ENCODE assay signal across 28 cellular contexts in genomic region chr4:3266076-3266475, GRCh38. TPM values are rescaled to one million over a fixed set of nuclear protein-coding genes. Genes with fewer than 3 reads are reported as not detected.
"Had no signal": no experiment of that assay in that cellular context is flagged by ENCODE, and none has a peak within 500 bp of the region (broad histone marks: within the 10 kb centered on the region; RNA-seq: fewer than 3 reads in every experiment).

No MANE protein-coding gene starts in this region.

- H3K36me3 ChIP-seq: ascending aorta, brain microvascular endothelial cell, gastroesophageal sphincter, lower lobe of right lung, neutrophil, thyroid gland, upper lobe of left lung had no signal

- H3K27me3 ChIP-seq: ascending aorta, brain microvascular endothelial cell, gastroesophageal sphincter, neutrophil, thyroid gland, upper lobe of left lung had no signal

- H3K9me3 ChIP-seq: ascending aorta, gastroesophageal sphincter, lower lobe of right lung, neutrophil, thyroid gland, upper lobe of left lung had no signal

- DNase-seq: activated CD4-positive, alpha-beta T cell treated with anti-CD3 and anti-CD28 coated beads for 48 hours; activated CD4-positive, alpha-beta T cell treated with anti-CD3 and anti-CD28 coated beads, Interleukin-2, amount 50 U/mL, for 48 hours; activated effector memory CD4-positive, alpha-beta T cell treated with Interleukin-2 at 50 U/mL for 16 hours; activated naive CD4-positive, alpha-beta T cell treated with anti-CD3 and anti-CD28 coated beads, Interleukin-2, amount 10 ng/mL, durations not matched to agents 7 days and 5 days; activated naive CD8-positive, alpha-beta T cell treated with anti-CD3 and anti-CD28 coated beads, Interleukin-2, amount 10 ng/mL, durations not matched to agents 7 days and 5 days; brain microvascular endothelial cell; hippocampal formation; immature natural killer cell; lower lobe of right lung; mesendoderm; right cardiac atrium; stimulated activated CD4-positive, alpha-beta T cell treated with anti-CD3 and anti-CD28 coated beads, Interleukin-12 subunit alpha, Interleukin-12 subunit beta, amount 100 ng/mL, for 4 hours; stimulated activated CD4-positive, alpha-beta T cell treated with anti-CD3 and anti-CD28 coated beads, Interleukin-4, amount 100 ng/mL, for 1 hour; T-helper 9 cell; thyroid gland had no signal

- H3K4me3 ChIP-seq: ascending aorta, gastroesophageal sphincter, lower lobe of right lung, SK-N-MC, skin epidermis, thyroid gland, upper lobe of left lung had no signal

- H3K79me2 ChIP-seq: parathyroid adenoma had no signal

- ATAC-seq: gastroesophageal sphincter; lower lobe of right lung; right cardiac atrium; stimulated activated effector memory CD8-positive, alpha-beta T cell treated with anti-CD3 and anti-CD28 coated beads, Interleukin-12 subunit alpha, Interleukin-12 subunit beta, amount 100 ng/mL, for 72 hours had no signal

- H3K9me3 Mint-ChIP-seq: activated naive CD4-positive, alpha-beta T cell treated with anti-CD3 and anti-CD28 coated beads, Interleukin-2, amount 10 ng/mL, durations not matched to agents 7 days and 5 days; activated naive CD8-positive, alpha-beta T cell treated with anti-CD3 and anti-CD28 coated beads, Interleukin-2, amount 10 ng/mL, durations not matched to agents 7 days and 5 days; nephron; stimulated activated effector memory CD8-positive, alpha-beta T cell treated with anti-CD3 and anti-CD28 coated beads, Interleukin-12 subunit alpha, Interleukin-12 subunit beta, amount 100 ng/mL, for 72 hours; stimulated activated naive CD8-positive, alpha-beta T cell treated with anti-CD3 and anti-CD28 coated beads, Interleukin-15, Interleukin-2, amounts not matched to agents 100 ng/mL and 50 ng/mL, for 24 hours had no signal

- H3K9ac ChIP-seq: parathyroid adenoma had no signal

- H2AFZ ChIP-seq: parathyroid adenoma had no signal

- H3K4me1 ChIP-seq: ascending aorta, lower lobe of right lung, parathyroid adenoma, thyroid gland, upper lobe of left lung had no signal

- FAIRE-seq: TTC549 had no signal

- H3K36me3 Mint-ChIP-seq: activated naive CD4-positive, alpha-beta T cell treated with anti-CD3 and anti-CD28 coated beads, Interleukin-2, amount 10 ng/mL, durations not matched to agents 7 days and 5 days; activated naive CD8-positive, alpha-beta T cell treated with anti-CD3 and anti-CD28 coated beads, Interleukin-2, amount 10 ng/mL, durations not matched to agents 7 days and 5 days; immature natural killer cell; stimulated activated effector memory CD8-positive, alpha-beta T cell treated with anti-CD3 and anti-CD28 coated beads, Interleukin-12 subunit alpha, Interleukin-12 subunit beta, amount 100 ng/mL, for 72 hours had no signal

- H3K4me3 Mint-ChIP-seq: activated naive CD4-positive, alpha-beta T cell treated with anti-CD3 and anti-CD28 coated beads, Interleukin-2, amount 10 ng/mL, durations not matched to agents 7 days and 5 days; activated naive CD8-positive, alpha-beta T cell treated with anti-CD3 and anti-CD28 coated beads, Interleukin-2, amount 10 ng/mL, durations not matched to agents 7 days and 5 days; immature natural killer cell; nephron; stimulated activated effector memory CD8-positive, alpha-beta T cell treated with anti-CD3 and anti-CD28 coated beads, Interleukin-12 subunit alpha, Interleukin-12 subunit beta, amount 100 ng/mL, for 72 hours; stimulated activated naive CD8-positive, alpha-beta T cell treated with anti-CD3 and anti-CD28 coated beads, Interleukin-15, Interleukin-2, amounts not matched to agents 100 ng/mL and 50 ng/mL, for 24 hours had no signal

- H3K27me3 Mint-ChIP-seq: activated naive CD8-positive, alpha-beta T cell treated with anti-CD3 and anti-CD28 coated beads, Interleukin-2, amount 10 ng/mL, durations not matched to agents 7 days and 5 days; stimulated activated naive CD8-positive, alpha-beta T cell treated with anti-CD3 and anti-CD28 coated beads, Interleukin-15, Interleukin-2, amounts not matched to agents 100 ng/mL and 50 ng/mL, for 24 hours had no signal

- H3K4me1 Mint-ChIP-seq: activated naive CD4-positive, alpha-beta T cell treated with anti-CD3 and anti-CD28 coated beads, Interleukin-2, amount 10 ng/mL, durations not matched to agents 7 days and 5 days; activated naive CD8-positive, alpha-beta T cell treated with anti-CD3 and anti-CD28 coated beads, Interleukin-2, amount 10 ng/mL, durations not matched to agents 7 days and 5 days; immature natural killer cell; nephron; stimulated activated effector memory CD8-positive, alpha-beta T cell treated with anti-CD3 and anti-CD28 coated beads, Interleukin-12 subunit alpha, Interleukin-12 subunit beta, amount 100 ng/mL, for 72 hours had no signal

- H3K27ac Mint-ChIP-seq: activated naive CD4-positive, alpha-beta T cell treated with anti-CD3 and anti-CD28 coated beads, Interleukin-2, amount 10 ng/mL, durations not matched to agents 7 days and 5 days; activated naive CD8-positive, alpha-beta T cell treated with anti-CD3 and anti-CD28 coated beads, Interleukin-2, amount 10 ng/mL, durations not matched to agents 7 days and 5 days; nephron; stimulated activated effector memory CD8-positive, alpha-beta T cell treated with anti-CD3 and anti-CD28 coated beads, Interleukin-12 subunit alpha, Interleukin-12 subunit beta, amount 100 ng/mL, for 72 hours; stimulated activated naive CD8-positive, alpha-beta T cell treated with anti-CD3 and anti-CD28 coated beads, Interleukin-15, Interleukin-2, amounts not matched to agents 100 ng/mL and 50 ng/mL, for 24 hours had no signal

- H3K27ac ChIP-seq: ascending aorta, brain microvascular endothelial cell, gastroesophageal sphincter, lower lobe of right lung, neutrophil, parathyroid adenoma, SK-N-MC, skin epidermis, thyroid gland, upper lobe of left lung, VCaP had no signal

RNA-seq across cellular contexts. Expression of gene MSANTD1, which starts 17.1 kb away (rescaled TPM):
- total RNA-seq: ascending aorta had no signal
- polyA plus RNA-seq: fibroblast of lung, immature natural killer cell had no signal
